24 cellular contexts compared by ENCODE assay signal in the genomic region with DNA sequence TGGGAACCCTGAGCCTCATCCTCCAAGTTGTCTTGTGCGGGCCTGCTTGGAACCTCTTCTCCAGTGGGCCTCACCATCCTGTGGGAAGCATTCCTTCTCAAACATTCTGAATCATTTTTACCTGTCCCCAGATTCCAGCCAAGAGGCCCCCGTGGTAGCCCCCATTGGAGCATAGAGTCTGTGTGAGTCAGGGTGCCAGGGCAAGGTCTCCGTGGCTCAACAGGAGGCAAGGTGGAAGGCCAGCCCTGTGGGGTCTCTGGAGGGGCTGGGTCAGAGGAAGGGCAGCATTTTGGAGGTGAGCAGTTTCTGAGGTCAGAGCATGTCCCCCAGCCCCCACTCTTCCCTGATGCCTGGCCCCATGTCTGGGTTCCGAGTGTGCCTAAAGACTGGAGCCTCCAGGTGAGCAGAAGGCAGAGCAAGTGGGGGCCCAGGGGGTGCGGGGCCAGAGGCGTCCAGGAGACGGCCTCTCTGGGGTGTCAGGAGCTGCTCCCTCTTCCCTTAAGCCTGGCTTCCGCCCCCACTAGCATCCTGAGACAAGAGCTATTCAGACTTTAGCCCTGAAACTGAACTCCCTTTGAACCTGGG. TPM values are rescaled to one million over a fixed set of nuclear protein-coding genes. Genes with fewer than 3 reads are reported as not detected.
DNase-seq lines count a peak whose midpoint lies in the region; ATAC-seq and TF ChIP-seq lines count a peak whose summit lies in the region.
"Had no signal": no experiment of that assay in that cellular context is flagged by ENCODE, and none has a peak within 500 bp of the region (broad histone marks: within the 10 kb centered on the region; RNA-seq: fewer than 3 reads in every experiment).

No MANE protein-coding gene starts in this region.

- no peak overlapping the region for H3K27ac ChIP-seq in right atrium auricular region
- H3K27ac ChIP-seq in mammary epithelial cell (ENCODE audit: insufficient read depth, low read depth, low read length): no peak overlapping the region
- H3K27ac ChIP-seq: BLaER1 had no signal

- intact Hi-C loops in Right ventricle myocardium superior (cut with DNase I) (no loop called here), mammary epithelial cell (cut with micrococcal nuclease) (no loop called here)

- H3K79me2 ChIP-seq in mammary epithelial cell (ENCODE audit: insufficient read depth, low read length): no peaks in the 10 kb centered on the region

- H4K20me1 ChIP-seq in mammary epithelial cell (ENCODE audit: insufficient read depth, low read length): no peaks in the 10 kb centered on the region
- H4K20me1 ChIP-seq: BLaER1 had no signal

- H3K27me3 ChIP-seq in right atrium auricular region: peaks cover 0 to 14% of the 10 kb centered on the region in 2 donors
- peaks cover 4% of the 10 kb centered on the region for H3K27me3 ChIP-seq in mammary epithelial cell (ENCODE audit: insufficient read depth, low read length)
- H3K27me3 ChIP-seq: BLaER1 had no signal

- TF ChIP-seq CTCF in right atrium auricular region (IDR thresholded peaks at IDR 0.05) (no peak), brain (conservative IDR thresholded peaks at IDR 0.05) (no peak), mesothelial cell of epicardium (IDR thresholded peaks at IDR 0.05; ENCODE audit: unreplicated experiment) (no peak), mammary epithelial cell (conservative IDR thresholded peaks at IDR 0.05 in 1 of 2, IDR thresholded peaks at IDR 0.05 in 1 of 2; ENCODE audit: extremely low read depth in 1 of 2, insufficient read depth in 1 of 2, low read depth in 1 of 2, low read length in 2 of 2) (no peak)

- H3K36me3 Mint-ChIP-seq in brain (peaks cover 6% of the 10 kb centered on the region), mesothelial cell of epicardium (peaks cover 2% of the 10 kb centered on the region)

- H3K4me3 ChIP-seq in right atrium auricular region (no peak overlapping the region), mammary epithelial cell (replicated peaks in 1 of 3; ENCODE audit: insufficient read depth in 1 of 3, low read depth in 2 of 3, low read length in 3 of 3) (no peak overlapping the region)
- H3K4me3 ChIP-seq: BLaER1, GM12878 had no signal

- peaks cover 0 to 7% of the 10 kb centered on the region in 2 donors for H3K4me1 ChIP-seq in right atrium auricular region
- no peaks in the 10 kb centered on the region for H3K4me1 ChIP-seq in mammary epithelial cell (ENCODE audit: insufficient read depth, low read length)

- no peak overlapping the region for H3K4me2 ChIP-seq in mammary epithelial cell (ENCODE audit: insufficient read depth, low read depth, low read length)
- H3K4me2 ChIP-seq: BLaER1 had no signal

- no peak overlapping the region for H3K9ac ChIP-seq in mammary epithelial cell (ENCODE audit: insufficient read depth, low read length)
- H3K9ac ChIP-seq: BLaER1 had no signal

- WGBS in mammary epithelial cell (ENCODE audit: low coverage, missing lambda C conversion rate): 88% methylated on average over 7 of the region's 8 CpGs

- peaks cover 0 to 3% (median 2%) of the 10 kb centered on the region in 5 experiments for H3K9me3 Mint-ChIP-seq in brain
- H3K9me3 Mint-ChIP-seq in mesothelial cell of epicardium: peaks cover 3% of the 10 kb centered on the region

- H3K27me3 Mint-ChIP-seq in brain (peaks cover 24% of the 10 kb centered on the region), mesothelial cell of epicardium (ENCODE audit: low read depth) (peaks cover 55% of the 10 kb centered on the region)

- no peaks in the 10 kb centered on the region for H3K36me3 ChIP-seq in right atrium auricular region
- H3K36me3 ChIP-seq in mammary epithelial cell (ENCODE audit: insufficient read depth, low read length): no peaks in the 10 kb centered on the region
- H3K36me3 ChIP-seq: BLaER1 had no signal

- H3K4me1 Mint-ChIP-seq in brain: peaks cover 15% of the 10 kb centered on the region
- peaks cover 2% of the 10 kb centered on the region for H3K4me1 Mint-ChIP-seq in mesothelial cell of epicardium

- H3K27ac Mint-ChIP-seq in brain (peak overlapping the region in 1 of 5 experiments; percentile 46), mesothelial cell of epicardium (no peak overlapping the region)

- CTCF ChIA-PET in mammary epithelial cell (lab: Charles Lee; ENCODE audit: low non-redundant PET): no interaction called here

- DNase-seq in Right ventricle myocardium superior (peak; percentile 6), right atrium auricular region (ENCODE audit: low spot score) (no peak), mesothelial cell of epicardium (ENCODE audit: low spot score in 2 of 2, unreplicated experiment in 2 of 2) (no peak), mammary epithelial cell (no peak), G401 (ENCODE audit: low spot score) (no peak)
- no peak for DNase-seq in activated CD4-positive, alpha-beta T cell treated with anti-CD3 and anti-CD28 coated beads, Interleukin-2, amount 50 U/mL, for 48 hours
- DNase-seq: CD8-positive, alpha-beta memory T cell; DND-41; GDM1; GOT3; KG1; NCI-H1048; NCI-H1436 treated with DMSO at 0.1 percent for 48 hours; NCI-H2029 treated with DMSO at 0.1 percent for 48 hours; NCI-H510A; NCI-H774 had no signal

- BruUV-seq in mammary epithelial cell (replicated peaks; lab: Mats Ljungman, UMichigan): no TSS peak

- dilution Hi-C loops in mammary epithelial cell (cut with HindIII; ENCODE audit: low sequenced_read_pairs): no loop called here

- no peaks in the 10 kb centered on the region for H3K9me3 ChIP-seq in right atrium auricular region
- H3K9me3 ChIP-seq in mammary epithelial cell (replicated peaks; ENCODE audit: insufficient read depth, low read length): peaks cover 4% of the 10 kb centered on the region

- in situ Hi-C loops in mammary epithelial cell (cut with MboI; ENCODE audit: low sequenced_read_pairs in 2 of 2): no loop called here
- in situ Hi-C loops in G401 (cut with HindIII; ENCODE audit: low sequenced_read_pairs): no loop called here

- H3K4me3 Mint-ChIP-seq in brain (peak overlapping the region in 4 of 5 experiments; percentile 58 to 77 (median 73)), mesothelial cell of epicardium (peak overlapping the region; percentile 15)

- H2AFZ ChIP-seq in mammary epithelial cell (ENCODE audit: low read depth, low read length): no peak overlapping the region

- ATAC-seq in Right ventricle myocardium superior (ENCODE audit: poor library complexity): no peak
- no peak for ATAC-seq in GM19035 (IDR thresholded peaks at IDR 0.05; ENCODE audit: unreplicated experiment)
- ATAC-seq: GM12878, HepG2, Panc1, Right ventricle myocardium inferior had no signal

RNA-seq across cellular contexts. Expression of a gene that starts 2.1 kb away (rescaled TPM):
- total RNA-seq in Right ventricle myocardium superior: 0.46 TPM
- total RNA-seq in right atrium auricular region: under 1 TPM; 0.04 to 0.41 TPM
- 13.6 TPM for polyA plus RNA-seq in brain (ENCODE audit: insufficient read depth, low read depth, low replicate concordance)
- total RNA-seq in mesothelial cell of epicardium: 0.75 to 0.87 TPM (median 0.81 TPM) in 3 replicates
- under 1 TPM; under 0.01 to 0.09 TPM for total RNA-seq in mammary epithelial cell
- polyA plus RNA-seq in mammary epithelial cell: not detected
- not detected for polyA minus RNA-seq in mammary epithelial cell
- 1.8 and 1.9 TPM in 2 replicates for total RNA-seq in G401 (2014; rRNA removed; shearing (Covaris generic))
- total RNA-seq: A172; CD8-positive, alpha-beta memory T cell had no signal
- polyA plus RNA-seq: CD8-positive, alpha-beta memory T cell had no signal
